Comparison of ENCODE assay signal across 12 cellular contexts in genomic region chr22:20781272-20781990, GRCh38. TPM values are rescaled to one million over a fixed set of nuclear protein-coding genes. Genes with fewer than 3 reads are reported as not detected.
A peak's percentile ranks its signal among the peaks of the same experiment; 100 is the strongest.
DNase-seq lines count a peak whose midpoint lies in the region; TF ChIP-seq lines count a peak whose summit lies in the region.
"Had no signal": no experiment of that assay in that cellular context is flagged by ENCODE, and none has a peak within 500 bp of the region (broad histone marks: within the 10 kb centered on the region; RNA-seq: fewer than 3 reads in every experiment).

No MANE protein-coding gene starts in this region.

- intact Hi-C loops in activated T-helper 1 cell treated with anti-CD3 and anti-CD28 coated beads, Interleukin-12 subunit alpha, Interleukin-12 subunit beta, Interleukin-2, Interleukin-4 antibody, amounts not matched to agents 30 ng/mL and 10 ng/mL and 1 ng/mL, durations not matched to agents 14 hours and 24 hours and 36 hours (cut with micrococcal nuclease) = loop anchor here (5.0 kb wide), 1 partner anchor 76 kb away; the partner anchor contains the start of genes PI4KA and SNAP29

- H3K4me3 Mint-ChIP-seq in chondrocyte (ENCODE audit: unreplicated experiment) = no peak overlapping the region
- no peak overlapping the region for H3K4me3 Mint-ChIP-seq in activated T-helper 1 cell treated with anti-CD3 and anti-CD28 coated beads, Interleukin-12 subunit alpha, Interleukin-12 subunit beta, Interleukin-2, Interleukin-4 antibody, amounts not matched to agents 30 ng/mL and 10 ng/mL and 1 ng/mL, durations not matched to agents 14 hours and 24 hours and 36 hours

- DNase-seq in activated CD4-positive, alpha-beta T cell treated with anti-CD3 and anti-CD28 coated beads, Interleukin-2, amount 50 U/mL, for 48 hours = peak; percentile 33 to 55
- DNase-seq in activated CD4-positive, alpha-beta T cell treated with anti-CD3 and anti-CD28 coated beads for 1 hour = no peak
- DNase-seq in NCI-H1092 treated with DMSO at 0.1 percent for 48 hours (lab: John Stamatoyannopoulos, UW) (peak; percentile 85), chondrocyte (ENCODE audit: low spot score) (peak; percentile 51), NCI-H2227 (lab: John Stamatoyannopoulos, UW; ENCODE audit: unreplicated experiment) (no peak), NCI-H2171 (lab: John Stamatoyannopoulos, UW) (no peak)
- DNase-seq in stimulated activated CD4-positive, alpha-beta T cell treated with anti-CD3 and anti-CD28 coated beads, Interleukin-4, amount 100 ng/mL, for 48 hours (ENCODE audit: low read depth in 2 of 2) = peak; percentile 31 to 39
- no peak for DNase-seq in activated T-helper 1 cell treated with anti-CD3 and anti-CD28 coated beads, Interleukin-12 subunit alpha, Interleukin-12 subunit beta, Interleukin-2, Interleukin-4 antibody, amounts not matched to agents 30 ng/mL and 10 ng/mL and 1 ng/mL, durations not matched to agents 14 hours and 24 hours and 36 hours (ENCODE audit: low spot score)
- DNase-seq: activated gamma-delta T cell treated with Interleukin-2 at 50 U/mL for 16 hours, KG1, Peyer's patch had no signal

- no peaks in the 10 kb centered on the region for H3K9me3 Mint-ChIP-seq in chondrocyte (ENCODE audit: low read depth)
- no peaks in the 10 kb centered on the region for H3K9me3 Mint-ChIP-seq in activated T-helper 1 cell treated with anti-CD3 and anti-CD28 coated beads, Interleukin-12 subunit alpha, Interleukin-12 subunit beta, Interleukin-2, Interleukin-4 antibody, amounts not matched to agents 30 ng/mL and 10 ng/mL and 1 ng/mL, durations not matched to agents 14 hours and 24 hours and 36 hours

- H3K4me1 Mint-ChIP-seq in chondrocyte (ENCODE audit: low read depth) = peaks cover 6% of the 10 kb centered on the region
- peaks cover 7% of the 10 kb centered on the region for H3K4me1 Mint-ChIP-seq in activated T-helper 1 cell treated with anti-CD3 and anti-CD28 coated beads, Interleukin-12 subunit alpha, Interleukin-12 subunit beta, Interleukin-2, Interleukin-4 antibody, amounts not matched to agents 30 ng/mL and 10 ng/mL and 1 ng/mL, durations not matched to agents 14 hours and 24 hours and 36 hours (ENCODE audit: low read depth)

- H3K27me3 Mint-ChIP-seq in chondrocyte (ENCODE audit: low read depth) = no peaks in the 10 kb centered on the region
- no peaks in the 10 kb centered on the region for H3K27me3 Mint-ChIP-seq in activated T-helper 1 cell treated with anti-CD3 and anti-CD28 coated beads, Interleukin-12 subunit alpha, Interleukin-12 subunit beta, Interleukin-2, Interleukin-4 antibody, amounts not matched to agents 30 ng/mL and 10 ng/mL and 1 ng/mL, durations not matched to agents 14 hours and 24 hours and 36 hours (ENCODE audit: insufficient read depth)

- peaks cover 10% of the 10 kb centered on the region for H3K36me3 Mint-ChIP-seq in chondrocyte (ENCODE audit: low read depth)
- H3K36me3 Mint-ChIP-seq in activated T-helper 1 cell treated with anti-CD3 and anti-CD28 coated beads, Interleukin-12 subunit alpha, Interleukin-12 subunit beta, Interleukin-2, Interleukin-4 antibody, amounts not matched to agents 30 ng/mL and 10 ng/mL and 1 ng/mL, durations not matched to agents 14 hours and 24 hours and 36 hours (ENCODE audit: low read depth) = peaks cover 19% of the 10 kb centered on the region

- no peak for TF ChIP-seq CTCF in chondrocyte (IDR thresholded peaks at IDR 0.05)

- no peak overlapping the region for H3K27ac Mint-ChIP-seq in chondrocyte (ENCODE audit: unreplicated experiment)
- no peak overlapping the region for H3K27ac Mint-ChIP-seq in activated T-helper 1 cell treated with anti-CD3 and anti-CD28 coated beads, Interleukin-12 subunit alpha, Interleukin-12 subunit beta, Interleukin-2, Interleukin-4 antibody, amounts not matched to agents 30 ng/mL and 10 ng/mL and 1 ng/mL, durations not matched to agents 14 hours and 24 hours and 36 hours

RNA-seq across cellular contexts. Expression of gene SERPIND1, which starts 7.5 kb away (rescaled TPM):
- total RNA-seq in chondrocyte = not detected in 3 replicates
- not detected in 2 replicates for total RNA-seq in activated T-helper 1 cell treated with anti-CD3 and anti-CD28 coated beads, Interleukin-12 subunit alpha, Interleukin-12 subunit beta, Interleukin-2, Interleukin-4 antibody, amounts not matched to agents 30 ng/mL and 10 ng/mL and 1 ng/mL, durations not matched to agents 14 hours and 24 hours and 36 hours
- total RNA-seq: Peyer's patch, renal cortical epithelial cell had no signal

Comparison
In these comparisons a context has a peak if more than half of its experiments do, and no peak if none do; other contexts are left out.
1. DNase-seq: peak in activated CD4-positive, alpha-beta T cell treated with anti-CD3 and anti-CD28 coated beads, Interleukin-2, amount 50 U/mL, for 48 hours (2 of 2), NCI-H1092 treated with DMSO at 0.1 percent for 48 hours (single experiment), chondrocyte (single experiment) and stimulated activated CD4-positive, alpha-beta T cell treated with anti-CD3 and anti-CD28 coated beads, Interleukin-4, amount 100 ng/mL, for 48 hours (2 of 2); none in activated CD4-positive, alpha-beta T cell treated with anti-CD3 and anti-CD28 coated beads for 1 hour (single experiment), activated T-helper 1 cell treated with anti-CD3 and anti-CD28 coated beads, Interleukin-12 subunit alpha, Interleukin-12 subunit beta, Interleukin-2, Interleukin-4 antibody, amounts not matched to agents 30 ng/mL and 10 ng/mL and 1 ng/mL, durations not matched to agents 14 hours and 24 hours and 36 hours (single experiment), NCI-H2227 (single experiment) and NCI-H2171 (single experiment).